In the genomic region with DNA sequence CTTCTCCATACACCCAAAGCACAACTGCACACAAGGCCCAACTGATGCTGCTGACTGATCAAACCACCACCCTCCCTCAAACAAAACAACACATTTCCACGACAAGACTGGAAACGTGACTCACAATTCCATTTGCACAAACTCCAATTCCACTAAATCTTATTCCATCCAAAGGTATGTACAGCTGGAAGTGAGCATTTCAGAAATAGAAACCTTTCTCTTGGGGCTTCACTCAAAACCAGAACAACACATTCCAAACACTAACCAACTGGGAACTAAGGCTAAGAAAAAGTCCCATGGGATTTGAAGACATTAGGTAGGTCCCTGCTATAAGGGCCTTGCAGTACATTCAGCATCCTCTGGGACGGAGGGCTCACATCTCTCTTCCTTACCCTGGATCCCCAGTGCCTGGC, we compare ENCODE assay signal across 22 cellular contexts. TPM values are rescaled to one million over a fixed set of nuclear protein-coding genes. Genes with fewer than 3 reads are reported as not detected.
DNase-seq lines count a peak whose midpoint lies in the region; ATAC-seq and TF ChIP-seq lines count a peak whose summit lies in the region.
"Had no signal": no experiment of that assay in that cellular context is flagged by ENCODE, and none has a peak within 500 bp of the region (broad histone marks: within the 10 kb centered on the region; RNA-seq: fewer than 3 reads in every experiment).

No MANE protein-coding gene starts in this region.

- no peaks in the 10 kb centered on the region for H3F3A ChIP-seq in GM23248 (ENCODE audit: insufficient read depth)

- H3K27ac Mint-ChIP-seq in naive thymus-derived CD4-positive, alpha-beta T cell, result peak overlapping the region in 6 of 9 donors; percentile 20 to 88 (median 52)
- H3K27ac Mint-ChIP-seq in activated T-helper 17 cell treated with anti-CD3 and anti-CD28 coated beads, Interleukin-2, amount 50 U/mL, for 72 hours, result no peak overlapping the region
- H3K27ac Mint-ChIP-seq: activated CD4-positive, alpha-beta T cell treated with anti-CD3 and anti-CD28 coated beads, Interleukin-2, amount 10 ng/mL, durations not matched to agents 24 days and 14 days; natural killer cell; stimulated activated naive CD8-positive, alpha-beta T cell treated with anti-CD3 and anti-CD28 coated beads, Interleukin-15, Interleukin-2, amounts not matched to agents 100 ng/mL and 50 ng/mL, for 24 hours had no signal

- no peak for ATAC-seq in naive thymus-derived CD4-positive, alpha-beta T cell
- no peak for ATAC-seq in GM19452 (IDR thresholded peaks at IDR 0.05; ENCODE audit: unreplicated experiment)
- no peak for ATAC-seq in activated T-helper 17 cell treated with anti-CD3 and anti-CD28 coated beads, Interleukin-2, amount 50 U/mL, for 72 hours (replicated peaks)
- ATAC-seq: esophagus mucosa, left lung, natural killer cell had no signal

- H3K4me2 ChIP-seq in GM23248 (ENCODE audit: unreplicated experiment), result no peak overlapping the region
- H3K4me2 ChIP-seq: BLaER1 treated with 17β-estradiol and CSF1 and Interleukin-3, amounts not matched to agents 10 nM and 100 nM had no signal

- CTCF ChIA-PET in naive thymus-derived CD4-positive, alpha-beta T cell (lab: Charles Lee), result interaction anchor here (0.7 to 4.4 kb wide), 5 partner anchors 29 to 281 kb away, joined by 3 to 33 read pairs (median 4); partner anchors contain the start of gene SMTN

- H4K20me1 ChIP-seq in GM23248 (ENCODE audit: insufficient read depth), result no peaks in the 10 kb centered on the region

- intact Hi-C loops in naive thymus-derived CD4-positive, alpha-beta T cell (cut with micrococcal nuclease), result loop anchor here (1.0 to 5.0 kb wide), 7 partner anchors 8 to 283 kb away; no protein-coding TSS in a partner anchor

- H3K4me3 ChIP-seq in GM23248, result no peak overlapping the region
- peak overlapping the region; percentile 2 for H3K4me3 ChIP-seq in coronary artery
- H3K4me3 ChIP-seq in naive thymus-derived CD4-positive, alpha-beta T cell (ENCODE audit: low read length), result no peak overlapping the region
- H3K4me3 ChIP-seq: BLaER1 treated with 17β-estradiol and CSF1 and Interleukin-3, amounts not matched to agents 10 nM and 100 nM; left lung; prostate gland; SJCRH30 had no signal

- in situ Hi-C loops in GM23248 (cut with MboI), result no loop called here

- H3K4me3 Mint-ChIP-seq in naive thymus-derived CD4-positive, alpha-beta T cell, result peak overlapping the region in 5 of 10 donors; percentile 4 to 36 (median 28)
- H3K4me3 Mint-ChIP-seq in activated T-helper 17 cell treated with anti-CD3 and anti-CD28 coated beads, Interleukin-2, amount 50 U/mL, for 72 hours, result no peak overlapping the region
- H3K4me3 Mint-ChIP-seq: activated CD4-positive, alpha-beta T cell treated with anti-CD3 and anti-CD28 coated beads, Interleukin-2, amount 10 ng/mL, durations not matched to agents 24 days and 14 days; natural killer cell; stimulated activated naive CD8-positive, alpha-beta T cell treated with anti-CD3 and anti-CD28 coated beads, Interleukin-15, Interleukin-2, amounts not matched to agents 100 ng/mL and 50 ng/mL, for 24 hours had no signal

- no peak for TF ChIP-seq CTCF in coronary artery (IDR thresholded peaks at IDR 0.05)

- WGBS in GM23248 (ENCODE audit: low coverage in 1 of 2, low lambda C conversion rate in 2 of 2, missing lambda C conversion rate in 2 of 2), 2 experiments, result 79 to 82% methylated on average over 3 of the region's 3 CpGs

- POLR2A ChIA-PET in naive thymus-derived CD4-positive, alpha-beta T cell (lab: Charles Lee), result interaction anchor here (0.6 to 3.0 kb wide), 10 partner anchors 9 to 349 kb away, joined by 3 to 28 read pairs (median 5); partner anchors contain the start of genes MORC2 and TUG1

- no peak overlapping the region for H3K9ac ChIP-seq in GM23248

- H3K4me1 Mint-ChIP-seq in naive thymus-derived CD4-positive, alpha-beta T cell, result peaks cover 46 to 73% (median 65%) of the 10 kb centered on the region in 7 donors
- H3K4me1 Mint-ChIP-seq in activated T-helper 17 cell treated with anti-CD3 and anti-CD28 coated beads, Interleukin-2, amount 50 U/mL, for 72 hours, result peaks cover 23% of the 10 kb centered on the region

- H3K36me3 ChIP-seq in GM23248 (ENCODE audit: low read depth), result peaks cover 66% of the 10 kb centered on the region; the same call in 1 of the 2 replicates
- H3K36me3 ChIP-seq in naive thymus-derived CD4-positive, alpha-beta T cell (ENCODE audit: control insufficient read depth in 2 of 3, insufficient read depth in 3 of 3, low read length in 3 of 3), result peaks cover 0 to 55% (median 7%) of the 10 kb centered on the region in 3 experiments

- H3K9me3 Mint-ChIP-seq in naive thymus-derived CD4-positive, alpha-beta T cell, result no peaks in the 10 kb centered on the region
- H3K9me3 Mint-ChIP-seq in activated T-helper 17 cell treated with anti-CD3 and anti-CD28 coated beads, Interleukin-2, amount 50 U/mL, for 72 hours, result no peaks in the 10 kb centered on the region
- H3K9me3 Mint-ChIP-seq: activated CD4-positive, alpha-beta T cell treated with anti-CD3 and anti-CD28 coated beads, Interleukin-2, amount 10 ng/mL, durations not matched to agents 24 days and 14 days; natural killer cell; stimulated activated naive CD8-positive, alpha-beta T cell treated with anti-CD3 and anti-CD28 coated beads, Interleukin-15, Interleukin-2, amounts not matched to agents 100 ng/mL and 50 ng/mL, for 24 hours had no signal

- H3K9me2 ChIP-seq in GM23248 (ENCODE audit: insufficient read depth), result no peaks in the 10 kb centered on the region

- H3K27me3 Mint-ChIP-seq in naive thymus-derived CD4-positive, alpha-beta T cell, result no peaks in the 10 kb centered on the region
- H3K27me3 Mint-ChIP-seq in activated T-helper 17 cell treated with anti-CD3 and anti-CD28 coated beads, Interleukin-2, amount 50 U/mL, for 72 hours, result no peaks in the 10 kb centered on the region
- H3K27me3 Mint-ChIP-seq: activated CD4-positive, alpha-beta T cell treated with anti-CD3 and anti-CD28 coated beads, Interleukin-2, amount 10 ng/mL, durations not matched to agents 24 days and 14 days; stimulated activated naive CD8-positive, alpha-beta T cell treated with anti-CD3 and anti-CD28 coated beads, Interleukin-15, Interleukin-2, amounts not matched to agents 100 ng/mL and 50 ng/mL, for 24 hours had no signal

- H3K27ac ChIP-seq in GM23248 (no peak overlapping the region), coronary artery (peak overlapping the region; percentile 60 to 81)
- H3K27ac ChIP-seq in naive thymus-derived CD4-positive, alpha-beta T cell (ENCODE audit: low read depth, low read length), result no peak overlapping the region
- H3K27ac ChIP-seq: BLaER1 treated with 17β-estradiol and CSF1 and Interleukin-3, amounts not matched to agents 10 nM and 100 nM; HL-60; left lung; SJCRH30 had no signal

- no peak overlapping the region for H2AFZ ChIP-seq in GM23248

- no peaks in the 10 kb centered on the region for H3K27me3 ChIP-seq in GM23248 (replicated peaks; ENCODE audit: insufficient read depth)
- H3K27me3 ChIP-seq in naive thymus-derived CD4-positive, alpha-beta T cell (ENCODE audit: control insufficient read depth in 2 of 2, insufficient read depth in 2 of 2, low read length in 2 of 2), result no peaks in the 10 kb centered on the region
- H3K27me3 ChIP-seq: BLaER1 treated with 17β-estradiol and CSF1 and Interleukin-3, amounts not matched to agents 10 nM and 100 nM; left lung; SJCRH30 had no signal

- DNase-seq in AG08395 (ENCODE audit: low spot score), result peak; percentile 66
- peak; percentile 36 for DNase-seq in GM23248
- DNase-seq in coronary artery (ENCODE audit: low spot score), result no peak
- no peak for DNase-seq in naive thymus-derived CD4-positive, alpha-beta T cell
- no peak for DNase-seq in OCI-M2 (lab: John Stamatoyannopoulos, UW; ENCODE audit: unreplicated experiment)
- DNase-seq in OCI-M1 (lab: John Stamatoyannopoulos, UW), result no peak
- DNase-seq: activated CD4-positive, alpha-beta T cell treated with anti-CD3 and anti-CD28 coated beads, Interleukin-2, amount 10 ng/mL, durations not matched to agents 24 days and 14 days; activated T-cell treated with anti-CD3 and anti-CD28 coated beads, Interleukin-2, amount 50 U/mL, for 1 hour; cortex of kidney; DMS79; KG1; left lung; natural killer cell; NCI-H345; SJCRH30 had no signal

- peaks cover 17 to 62% (median 47%) of the 10 kb centered on the region in 5 donors for H3K36me3 Mint-ChIP-seq in naive thymus-derived CD4-positive, alpha-beta T cell
- peaks cover 51% of the 10 kb centered on the region for H3K36me3 Mint-ChIP-seq in activated T-helper 17 cell treated with anti-CD3 and anti-CD28 coated beads, Interleukin-2, amount 50 U/mL, for 72 hours (ENCODE audit: low read depth)

- H3K9me3 ChIP-seq in GM23248 (ENCODE audit: low read depth), result no peaks in the 10 kb centered on the region
- no peaks in the 10 kb centered on the region for H3K9me3 ChIP-seq in naive thymus-derived CD4-positive, alpha-beta T cell (ENCODE audit: control insufficient read depth in 2 of 3, low read length in 3 of 3)
- H3K9me3 ChIP-seq: BLaER1 treated with 17β-estradiol and CSF1 and Interleukin-3, amounts not matched to agents 10 nM and 100 nM; left lung; prostate gland; SJCRH30 had no signal

- H3K4me1 ChIP-seq in GM23248 (ENCODE audit: insufficient read depth), result no peaks in the 10 kb centered on the region
- H3K4me1 ChIP-seq in naive thymus-derived CD4-positive, alpha-beta T cell (ENCODE audit: control insufficient read depth in 2 of 2, insufficient read depth in 2 of 2, low read length in 2 of 2), result peaks cover under 1 to 60% of the 10 kb centered on the region in 2 donors
- H3K4me1 ChIP-seq: prostate gland, SJCRH30 had no signal

- H3K79me2 ChIP-seq in GM23248 (ENCODE audit: insufficient read depth), result no peaks in the 10 kb centered on the region

RNA-seq across cellular contexts. Expression of gene MORC2, which starts 19.6 kb away (rescaled TPM):
- total RNA-seq in GM23248 (2014; rRNA removed; shearing (Covaris generic)), result 16.1 and 16.8 TPM in 2 replicates
- 13.2 and 13.3 TPM in 2 replicates for polyA plus RNA-seq in GM23248 (2016; fragmentation: Nextera tagmentation; extraction: Ambion mirVana)
- 10 to 100 TPM; 34.8 to 66.9 (median 46.5) TPM for total RNA-seq in naive thymus-derived CD4-positive, alpha-beta T cell
- polyA plus RNA-seq in naive thymus-derived CD4-positive, alpha-beta T cell, result 10 to 100 TPM; 12.8 to 25.6 TPM
- total RNA-seq in activated T-helper 17 cell treated with anti-CD3 and anti-CD28 coated beads, Interleukin-2, amount 50 U/mL, for 72 hours, result 10 to 100 TPM; 19.2 to 24.9 TPM

RNA-seq across cellular contexts. Expression of gene TUG1, which starts 20.1 kb away (rescaled TPM):
- 65.9 and 68.5 TPM in 2 replicates for total RNA-seq in GM23248 (2014; rRNA removed; shearing (Covaris generic))
- polyA plus RNA-seq in GM23248 (2016; fragmentation: Nextera tagmentation; extraction: Ambion mirVana), result 22.8 and 26.6 TPM in 2 replicates
- 100 to 1,000 TPM in 3 of 5 experiments, 10 to 100 TPM in 2; 82.7 to 159 (median 113) TPM for total RNA-seq in naive thymus-derived CD4-positive, alpha-beta T cell
- polyA plus RNA-seq in naive thymus-derived CD4-positive, alpha-beta T cell, result 10 to 100 TPM; 24.0 to 33.3 TPM
- 10 to 100 TPM; 45.1 to 49.0 TPM for total RNA-seq in activated T-helper 17 cell treated with anti-CD3 and anti-CD28 coated beads, Interleukin-2, amount 50 U/mL, for 72 hours

Comparison
In these comparisons a context has a peak if more than half of its experiments do, and no peak if none do; other contexts are left out.
1. DNase-seq: peak in AG08395 (single experiment) and GM23248 (single experiment); none in coronary artery (single experiment), naive thymus-derived CD4-positive, alpha-beta T cell (0 of 9), OCI-M2 (single experiment) and OCI-M1 (single experiment).
2. H3K27ac ChIP-seq: peak in coronary artery (2 of 2); none in GM23248 (single experiment) and naive thymus-derived CD4-positive, alpha-beta T cell (single experiment).